In the genomic region with DNA sequence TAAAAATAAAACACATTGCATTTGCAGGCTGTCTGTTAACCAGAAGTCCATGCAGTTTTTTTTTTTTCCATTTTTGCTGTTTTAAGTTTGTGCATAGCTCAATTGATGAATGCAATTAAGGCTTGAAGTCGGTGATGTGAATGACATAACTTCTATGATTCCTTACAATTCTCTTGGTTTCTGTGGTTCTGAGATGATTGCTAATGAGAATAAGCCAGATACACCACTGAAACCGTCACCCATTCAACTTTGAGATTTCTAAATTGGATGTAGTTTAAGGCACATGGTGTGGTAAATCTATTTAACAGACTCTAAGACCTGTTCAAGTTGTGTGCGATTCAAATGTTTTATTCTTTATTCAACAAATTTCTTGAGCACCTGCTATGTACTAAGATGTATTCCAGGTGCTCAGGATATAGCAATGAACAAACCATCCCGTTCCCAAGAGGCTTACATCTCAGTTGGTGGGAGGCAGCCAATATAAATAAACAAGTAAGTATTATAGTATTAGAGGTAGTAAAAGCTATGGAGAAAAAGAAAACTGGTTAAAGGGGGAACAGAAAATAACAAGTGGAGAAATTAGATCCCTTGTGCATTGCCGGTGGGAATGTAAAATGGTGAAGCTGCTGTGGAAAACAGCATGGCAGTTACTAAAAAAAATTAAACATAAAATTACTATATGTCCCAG, we compare ENCODE assay signal across 19 cellular contexts. TPM values are rescaled to one million over a fixed set of nuclear protein-coding genes. Genes with fewer than 3 reads are reported as not detected.
DNase-seq lines count a peak whose midpoint lies in the region; ATAC-seq and TF ChIP-seq lines count a peak whose summit lies in the region.
"Had no signal": no experiment of that assay in that cellular context is flagged by ENCODE, and none has a peak within 500 bp of the region (broad histone marks: within the 10 kb centered on the region; RNA-seq: fewer than 3 reads in every experiment).

No MANE protein-coding gene starts in this region.

- peaks cover 3% of the 10 kb centered on the region for H3K27me3 Mint-ChIP-seq in activated CD4-positive, alpha-beta T cell treated with anti-CD3 and anti-CD28 coated beads, Interleukin-2, amount 10 ng/mL, durations not matched to agents 24 days and 14 days
- no peaks in the 10 kb centered on the region for H3K27me3 Mint-ChIP-seq in activated naive CD8-positive, alpha-beta T cell treated with anti-CD3 and anti-CD28 coated beads, Interleukin-2, amount 50 U/mL, for 24 hours
- peaks cover 11% of the 10 kb centered on the region for H3K27me3 Mint-ChIP-seq in nephron (ENCODE audit: low read depth)

- H3K4me3 Mint-ChIP-seq in activated CD4-positive, alpha-beta T cell treated with anti-CD3 and anti-CD28 coated beads, Interleukin-2, amount 10 ng/mL, durations not matched to agents 24 days and 14 days, result peak overlapping the region; percentile 92
- H3K4me3 Mint-ChIP-seq in activated naive CD8-positive, alpha-beta T cell treated with anti-CD3 and anti-CD28 coated beads, Interleukin-2, amount 50 U/mL, for 24 hours, result peak overlapping the region; percentile 92
- peak overlapping the region in 2 of 3 experiments; percentile 93 to 95 for H3K4me3 Mint-ChIP-seq in nephron

- no peaks in the 10 kb centered on the region for H3K79me2 ChIP-seq in KMS-11 (ENCODE audit: insufficient read depth, low read depth)

- no peak overlapping the region for H3K27ac Mint-ChIP-seq in activated CD4-positive, alpha-beta T cell treated with anti-CD3 and anti-CD28 coated beads, Interleukin-2, amount 10 ng/mL, durations not matched to agents 24 days and 14 days
- peak overlapping the region; percentile 29 for H3K27ac Mint-ChIP-seq in activated naive CD8-positive, alpha-beta T cell treated with anti-CD3 and anti-CD28 coated beads, Interleukin-2, amount 50 U/mL, for 24 hours
- no peak overlapping the region for H3K27ac Mint-ChIP-seq in nephron

- H3K4me2 ChIP-seq in KMS-11, result peak overlapping the region; percentile 45
- H3K4me2 ChIP-seq: BLaER1 had no signal

- no peak for DNase-seq in activated CD4-positive, alpha-beta T cell treated with anti-CD3 and anti-CD28 coated beads, Interleukin-2, amount 10 ng/mL, durations not matched to agents 24 days and 14 days
- no peak for DNase-seq in activated CD4-positive, alpha-beta T cell treated with anti-CD3 and anti-CD28 coated beads for 1 hour
- DNase-seq in activated naive CD8-positive, alpha-beta T cell treated with anti-CD3 and anti-CD28 coated beads, Interleukin-2, amount 50 U/mL, for 24 hours, result no peak
- DNase-seq in medulla oblongata (ENCODE audit: extremely low spot score), result no peak
- DNase-seq in middle frontal gyrus (ENCODE audit: extremely low spot score, low spot score), result no peak
- DNase-seq in vagina (ENCODE audit: extremely low spot score in 2 of 2), result no peak
- DNase-seq: DMS 273 treated with DMSO at 0.1 percent for 48 hours, GDM1, GOT3, MG63, NCI-H1092, NCI-H2081 treated with DMSO at 0.1 percent for 48 hours, NCI-H510A, NCI-H82 had no signal

- TF ChIP-seq CTCF in KMS-11 (conservative IDR thresholded peaks at IDR 0.05; ENCODE audit: low read depth, low read length), result no peak
- TF ChIP-seq CTCF in nephron (IDR thresholded peaks at IDR 0.05; ENCODE audit: unreplicated experiment in 3 of 3), result no peak
- TF ChIP-seq CTCF in vagina (IDR thresholded peaks at IDR 0.05), result no peak

- H3K4me1 ChIP-seq in KMS-11 (ENCODE audit: low read depth, poor library complexity, severe bottlenecking) (peaks cover 57% of the 10 kb centered on the region), vagina (peaks cover 22% of the 10 kb centered on the region)

- no peak overlapping the region for H2AFZ ChIP-seq in KMS-11 (ENCODE audit: low read depth)

- no peaks in the 10 kb centered on the region for H4K20me1 ChIP-seq in KMS-11 (ENCODE audit: insufficient read depth)
- H4K20me1 ChIP-seq: BLaER1 had no signal

- H3K36me3 ChIP-seq in KMS-11 (ENCODE audit: insufficient read depth) (no peaks in the 10 kb centered on the region), vagina (no peaks in the 10 kb centered on the region)
- H3K36me3 ChIP-seq: MG63 had no signal

- H3K4me3 ChIP-seq in KMS-11 (IDR thresholded peaks at IDR 0.05; ENCODE audit: insufficient read depth, low read depth, low read length) (no peak overlapping the region), vagina (no peak overlapping the region)
- H3K4me3 ChIP-seq: BLaER1, MG63 had no signal

- H3K27ac ChIP-seq in KMS-11, result no peak overlapping the region
- H3K27ac ChIP-seq in vagina, result no peak overlapping the region
- H3K27ac ChIP-seq: 22Rv1, BLaER1 had no signal

- no peaks in the 10 kb centered on the region for H3K9me3 ChIP-seq in vagina
- H3K9me3 ChIP-seq: BLaER1, MG63 had no signal

- peaks cover 44% of the 10 kb centered on the region for H3K36me3 Mint-ChIP-seq in activated CD4-positive, alpha-beta T cell treated with anti-CD3 and anti-CD28 coated beads, Interleukin-2, amount 10 ng/mL, durations not matched to agents 24 days and 14 days (ENCODE audit: low read depth)
- H3K36me3 Mint-ChIP-seq in activated naive CD8-positive, alpha-beta T cell treated with anti-CD3 and anti-CD28 coated beads, Interleukin-2, amount 50 U/mL, for 24 hours (ENCODE audit: low read depth), result peaks cover 57% of the 10 kb centered on the region
- peaks cover 33% of the 10 kb centered on the region for H3K36me3 Mint-ChIP-seq in nephron (ENCODE audit: low read depth)

- H3K9ac ChIP-seq in KMS-11, result no peak overlapping the region
- H3K9ac ChIP-seq: BLaER1 had no signal

- no peaks in the 10 kb centered on the region for H3K9me3 Mint-ChIP-seq in activated CD4-positive, alpha-beta T cell treated with anti-CD3 and anti-CD28 coated beads, Interleukin-2, amount 10 ng/mL, durations not matched to agents 24 days and 14 days
- H3K9me3 Mint-ChIP-seq in activated naive CD8-positive, alpha-beta T cell treated with anti-CD3 and anti-CD28 coated beads, Interleukin-2, amount 50 U/mL, for 24 hours, result no peaks in the 10 kb centered on the region
- no peaks in the 10 kb centered on the region for H3K9me3 Mint-ChIP-seq in nephron

- no peak for TF ChIP-seq POLR2A in vagina (IDR thresholded peaks at IDR 0.05)

- intact Hi-C loops in activated CD4-positive, alpha-beta T cell treated with anti-CD3 and anti-CD28 coated beads, Interleukin-2, amount 10 ng/mL, durations not matched to agents 24 days and 14 days (cut with micrococcal nuclease), result loop anchor here (10.0 kb wide), 1 partner anchor 358 kb away; no protein-coding TSS in a partner anchor
- intact Hi-C loops in vagina (cut with DNase I), result loop anchor here (10.0 kb wide), 1 partner anchor 142 kb away; no protein-coding TSS in a partner anchor

- H3K27me3 ChIP-seq in KMS-11 (ENCODE audit: insufficient read depth, low read depth) (no peaks in the 10 kb centered on the region; the same call in 1 of the 2 replicates), vagina (no peaks in the 10 kb centered on the region)
- H3K27me3 ChIP-seq: BLaER1, MG63 had no signal

- peaks cover 42% of the 10 kb centered on the region for H3K4me1 Mint-ChIP-seq in activated CD4-positive, alpha-beta T cell treated with anti-CD3 and anti-CD28 coated beads, Interleukin-2, amount 10 ng/mL, durations not matched to agents 24 days and 14 days
- H3K4me1 Mint-ChIP-seq in activated naive CD8-positive, alpha-beta T cell treated with anti-CD3 and anti-CD28 coated beads, Interleukin-2, amount 50 U/mL, for 24 hours, result peaks cover 47% of the 10 kb centered on the region
- peaks cover 33% of the 10 kb centered on the region for H3K4me1 Mint-ChIP-seq in nephron

- no peak for ATAC-seq in activated naive CD8-positive, alpha-beta T cell treated with anti-CD3 and anti-CD28 coated beads, Interleukin-2, amount 50 U/mL, for 24 hours
- ATAC-seq: HepG2 had no signal

RNA-seq across cellular contexts. Expression of gene ITPR1, which starts 4.0 kb away (rescaled TPM):
- total RNA-seq in activated CD4-positive, alpha-beta T cell treated with anti-CD3 and anti-CD28 coated beads, Interleukin-2, amount 10 ng/mL, durations not matched to agents 24 days and 14 days, result 84.5 and 85.2 TPM in 2 replicates
- total RNA-seq in vagina, result 108 TPM

RNA-seq across cellular contexts. Expression of gene SUMF1, which starts 30.1 kb away (rescaled TPM):
- 6.7 and 7.4 TPM in 2 replicates for total RNA-seq in activated CD4-positive, alpha-beta T cell treated with anti-CD3 and anti-CD28 coated beads, Interleukin-2, amount 10 ng/mL, durations not matched to agents 24 days and 14 days
- total RNA-seq in vagina, result 65.6 TPM
